Comparison of ENCODE assay signal across 7 cellular contexts in genomic region chr1:148900691-148901090, GRCh38. TPM values are rescaled to one million over a fixed set of nuclear protein-coding genes. Genes with fewer than 3 reads are reported as not detected.
DNase-seq lines count a peak whose midpoint lies in the region; ATAC-seq and TF ChIP-seq lines count a peak whose summit lies in the region.
"Not testable (repeated sequence)": the region's sequence is repeated elsewhere in the genome, so short reads cannot be mapped to it uniquely, and the experiment has no call there.

No MANE protein-coding gene starts in this region.

- dilution Hi-C loops in mammary epithelial cell (cut with HindIII; ENCODE audit: low sequenced_read_pairs) = not testable (repeated sequence)

- not testable (repeated sequence) for H3K27ac ChIP-seq in RWPE2 (ENCODE audit: poor library complexity, severe bottlenecking); mammary epithelial cell (ENCODE audit: insufficient read depth, low read depth, low read length); right cardiac atrium (ENCODE audit: low read length)
- H3K27ac ChIP-seq in lower lobe of right lung (peak overlapping the region; percentile 68), parathyroid adenoma (peak overlapping the region; percentile 39), upper lobe of right lung (peak overlapping the region; percentile 65)

- H3K4me3 ChIP-seq in RWPE2 (ENCODE audit: severe bottlenecking); mammary epithelial cell (replicated peaks in 1 of 3; ENCODE audit: insufficient read depth in 1 of 3, low read depth in 2 of 3, low read length in 3 of 3); right cardiac atrium (ENCODE audit: low read length); lower lobe of right lung; parathyroid adenoma (ENCODE audit: low read depth, low read length); upper lobe of right lung: not testable (repeated sequence)

- H3K27me3 ChIP-seq in RWPE2 (ENCODE audit: insufficient read depth, poor library complexity, severe bottlenecking); mammary epithelial cell (ENCODE audit: insufficient read depth, low read length); right cardiac atrium (ENCODE audit: control insufficient read depth, insufficient read depth); lower lobe of right lung (ENCODE audit: low read depth); parathyroid adenoma (ENCODE audit: control insufficient read depth, insufficient read depth, low read length); upper lobe of right lung: not testable (repeated sequence)

- not testable (repeated sequence) for H3K79me2 ChIP-seq in mammary epithelial cell (ENCODE audit: insufficient read depth, low read length); parathyroid adenoma

- DNase-seq in RWPE2 (ENCODE audit: low spot score); mammary epithelial cell; Right ventricle myocardium superior; right cardiac atrium; lower lobe of right lung; upper lobe of right lung: not testable (repeated sequence)

- not testable (repeated sequence) for H3K9me3 ChIP-seq in RWPE2 (ENCODE audit: severe bottlenecking); mammary epithelial cell (replicated peaks; ENCODE audit: insufficient read depth, low read length); right cardiac atrium (ENCODE audit: control insufficient read depth, low read length); lower lobe of right lung; parathyroid adenoma (ENCODE audit: control insufficient read depth, low read length); upper lobe of right lung

- TF ChIP-seq CTCF in RWPE2 (IDR thresholded peaks at IDR 0.05; ENCODE audit: poor library complexity, severe bottlenecking); mammary epithelial cell (conservative IDR thresholded peaks at IDR 0.05 in 1 of 2, IDR thresholded peaks at IDR 0.05 in 1 of 2; ENCODE audit: extremely low read depth in 1 of 2, insufficient read depth in 1 of 2, low read depth in 1 of 2, low read length in 2 of 2); lower lobe of right lung (IDR thresholded peaks at IDR 0.05); parathyroid adenoma (IDR thresholded peaks at IDR 0.05); upper lobe of right lung (IDR thresholded peaks at IDR 0.05): not testable (repeated sequence)

- H3K4me2 ChIP-seq in mammary epithelial cell (ENCODE audit: insufficient read depth, low read depth, low read length); parathyroid adenoma (ENCODE audit: low read length): not testable (repeated sequence)

- CTCF ChIA-PET in mammary epithelial cell (lab: Charles Lee; ENCODE audit: low non-redundant PET) = not testable (repeated sequence)

- H3K9ac ChIP-seq in mammary epithelial cell (ENCODE audit: insufficient read depth, low read length); parathyroid adenoma: not testable (repeated sequence)

- WGBS in mammary epithelial cell (ENCODE audit: low coverage, missing lambda C conversion rate) = no CpG with 5 or more reads among the region's 3 CpGs
- WGBS in right cardiac atrium = no CpG with 5 or more reads among the region's 3 CpGs

- in situ Hi-C loops in mammary epithelial cell (cut with MboI; ENCODE audit: low sequenced_read_pairs in 2 of 2) = not testable (repeated sequence)

- ATAC-seq in RWPE2 (ENCODE audit: low read depth) (peak; percentile 15), Right ventricle myocardium superior (ENCODE audit: poor library complexity) (peak; percentile 64), right cardiac atrium (peak; percentile 4 to 6), lower lobe of right lung (peak; percentile 38 to 73), upper lobe of right lung (peak; percentile 3)

- intact Hi-C loops in mammary epithelial cell (cut with micrococcal nuclease); Right ventricle myocardium superior (cut with DNase I); right cardiac atrium (cut with DNase I); lower lobe of right lung (cut with DNase I); upper lobe of right lung (cut with DNase I): not testable (repeated sequence)

- TSS peak; percentile 85 for BruUV-seq in mammary epithelial cell (replicated peaks; lab: Mats Ljungman, UMichigan)

- not testable (repeated sequence) for H3K36me3 ChIP-seq in RWPE2 (ENCODE audit: low read depth); mammary epithelial cell (ENCODE audit: insufficient read depth, low read length); lower lobe of right lung; parathyroid adenoma (ENCODE audit: control insufficient read depth, insufficient read depth, low read length); upper lobe of right lung

- not testable (repeated sequence) for H2AFZ ChIP-seq in mammary epithelial cell (ENCODE audit: low read depth, low read length); parathyroid adenoma

- not testable (repeated sequence) for H4K20me1 ChIP-seq in mammary epithelial cell (ENCODE audit: insufficient read depth, low read length)

- H3K4me1 ChIP-seq in RWPE2 (ENCODE audit: insufficient read depth, poor library complexity, severe bottlenecking); mammary epithelial cell (ENCODE audit: insufficient read depth, low read length); right cardiac atrium (ENCODE audit: control insufficient read depth, insufficient read depth, low read length); lower lobe of right lung; parathyroid adenoma; upper lobe of right lung: not testable (repeated sequence)

RNA-seq across cellular contexts. Expression of gene PDE4DIP, which starts 56.5 kb away (rescaled TPM):
- total RNA-seq in mammary epithelial cell (100 to 1,000 TPM in 1 of 2 donors, 10 to 100 TPM in 1; 80.9 to 119 TPM), Right ventricle myocardium superior (1,574 TPM), right cardiac atrium (1,000 to 10,000 TPM; 1,463 to 2,379 (median 1,612) TPM), lower lobe of right lung (153 TPM), upper lobe of right lung (163 TPM)
- polyA plus RNA-seq in mammary epithelial cell (33.9 TPM), right cardiac atrium (857 TPM)
- polyA minus RNA-seq in mammary epithelial cell = 45.7 TPM

Comparison
In these comparisons a context has a peak if more than half of its experiments do, and no peak if none do; other contexts are left out.
1. ATAC-seq: peak in every context shown above with its lines; median percentile 64 in Right ventricle myocardium superior; 56 in lower lobe of right lung; 15 in RWPE2; 5 in right cardiac atrium; 3 in upper lobe of right lung.